In genomic region chr9:96449844-96450612, GRCh38 we compare ENCODE assay signal across 8 cellular contexts. TPM values are rescaled to one million over a fixed set of nuclear protein-coding genes. Genes with fewer than 3 reads are reported as not detected.
DNase-seq lines count a peak whose midpoint lies in the region; ATAC-seq and TF ChIP-seq lines count a peak whose summit lies in the region.

Gene HABP4 (plus strand): TSS chr9:96450169. CDS start chr9:96450280, 111 bp downstream.

- H3K4me1 ChIP-seq in BE2C, result peaks cover 4% of the 10 kb centered on the region
- no peaks in the 10 kb centered on the region for H3K4me1 ChIP-seq in colonic mucosa

- intact Hi-C loops in colonic mucosa (cut with DNase I), result loop anchor here (5.0 to 10.0 kb wide), 2 partner anchors 125 to 217 kb away; no protein-coding TSS in a partner anchor

- peak within 1 kb of the TSS; percentile 54 to 71 for H3K9ac ChIP-seq in colonic mucosa (ENCODE audit: low read depth in 2 of 2, low read length in 2 of 2)

- DNase-seq in BE2C, result peak; percentile 99
- peak; percentile 92 for DNase-seq in GM19240 (ENCODE audit: insufficient read length, low spot score)
- peak; percentile 93 to 97 for DNase-seq in NCI-H524 (lab: John Stamatoyannopoulos, UW)
- DNase-seq in activated CD4-positive, alpha-beta T cell treated with anti-CD3 and anti-CD28 coated beads for 48 hours, result peak; percentile 97
- DNase-seq in colonic mucosa, result peak; percentile 96
- peak; percentile 97 for DNase-seq in left lobe of liver (ENCODE audit: low spot score)
- peak; percentile 97 to 98 for DNase-seq in stimulated activated CD4-positive, alpha-beta T cell treated with anti-CD3 and anti-CD28 coated beads, Interleukin-2, amount 100 ng/mL, for 24 hours

- H3K4me3 ChIP-seq in BE2C (ENCODE audit: low read depth, low read length) (peak within 1 kb of the TSS; percentile 69), colonic mucosa (peak within 1 kb of the TSS; percentile 67)

- TF ChIP-seq CTCF in BE2C (IDR thresholded peaks at IDR 0.05; ENCODE audit: low read depth, low read length), result no peak
- no peak for TF ChIP-seq CTCF in colonic mucosa (IDR thresholded peaks at IDR 0.05)

- H3K27ac ChIP-seq in colonic mucosa, result no peak within 1 kb of the TSS

- H3K9me3 ChIP-seq in BE2C, result no peaks in the 10 kb centered on the region
- H3K9me3 ChIP-seq in colonic mucosa, result no peaks in the 10 kb centered on the region

- no peaks in the 10 kb centered on the region for H3K27me3 ChIP-seq in BE2C
- H3K27me3 ChIP-seq in colonic mucosa, result no peaks in the 10 kb centered on the region

- H3K36me3 ChIP-seq in BE2C (no peaks in the 10 kb centered on the region; the same call in 1 of the 2 replicates), colonic mucosa (no peaks in the 10 kb centered on the region)

- ATAC-seq in HG03457 (IDR thresholded peaks at IDR 0.05; ENCODE audit: unreplicated experiment) (peak; percentile 89), left lobe of liver (peak; percentile 98)

RNA-seq across cellular contexts. Expression of gene HABP4, which starts in this region (rescaled TPM):
- polyA plus RNA-seq in BE2C (2012; ENCODE audit: insufficient read depth, insufficient read length, low read depth), result 13.7 TPM
- total RNA-seq in colonic mucosa (1 to 10 TPM; 2.8 to 4.4 TPM), left lobe of liver (2.4 TPM)
